In genomic region chr6:36136034-36136433, GRCh38 we compare ENCODE assay signal across 18 cellular contexts.
"Had no signal": no experiment of that assay in that cellular context is flagged by ENCODE, and none has a peak within 500 bp of the region (broad histone marks: within the 10 kb centered on the region; RNA-seq: fewer than 3 reads in every experiment).

No MANE protein-coding gene starts in this region.

- DNase-seq: activated CD4-positive, alpha-beta T cell treated with anti-CD3 and anti-CD28 coated beads for 48 hours; activated CD8-positive, alpha-beta memory T cell treated with anti-CD3 and anti-CD28 coated beads, Interleukin-2, amount 50 U/mL, for 4 hours; activated CD8-positive, alpha-beta T cell treated with anti-CD3 and anti-CD28 coated beads, Interleukin-2, amount 10 ng/mL, durations not matched to agents 7 days and 5 days; activated naive CD4-positive, alpha-beta T cell; colonic mucosa; hippocampal formation; mesendoderm; nephron progenitor cell; right lobe of liver; stimulated activated CD4-positive, alpha-beta T cell treated with anti-CD3 and anti-CD28 coated beads, Interleukin-4, amount 100 ng/mL, for 4 hours; stimulated activated CD8-positive, alpha-beta memory T cell treated with anti-CD3 and anti-CD28 coated beads, Interleukin-4, amount 100 ng/mL, for 48 hours; stomach; T-helper 17 cell; upper lobe of right lung had no signal

- H3K9me3 Mint-ChIP-seq: nephron progenitor cell, WTC11 had no signal

- H3K27ac Mint-ChIP-seq: nephron progenitor cell had no signal

- H3K27me3 ChIP-seq: colonic mucosa, right lobe of liver, upper lobe of right lung had no signal

- H3K4me2 ChIP-seq: smooth muscle cell had no signal

- ATAC-seq: activated CD8-positive, alpha-beta T cell treated with anti-CD3 and anti-CD28 coated beads, Interleukin-2, amount 10 ng/mL, durations not matched to agents 7 days and 5 days; esophagus mucosa; right lobe of liver; T-helper 17 cell; upper lobe of right lung; WTC11 had no signal

- H3K36me3 Mint-ChIP-seq: WTC11 had no signal

- H3K4me3 Mint-ChIP-seq: activated CD8-positive, alpha-beta T cell treated with anti-CD3 and anti-CD28 coated beads, Interleukin-2, amount 10 ng/mL, durations not matched to agents 7 days and 5 days; nephron progenitor cell; T-helper 17 cell; WTC11 had no signal

- H3K27ac ChIP-seq: colonic mucosa, right lobe of liver, stomach, thoracic aorta, upper lobe of right lung had no signal

- H3K9me3 ChIP-seq: colonic mucosa, right lobe of liver, stomach, thoracic aorta, upper lobe of right lung had no signal

- H3K36me3 ChIP-seq: colonic mucosa had no signal

- H3K4me3 ChIP-seq: colonic mucosa, right lobe of liver, smooth muscle cell, stomach, thoracic aorta, upper lobe of right lung had no signal

- H3K27me3 Mint-ChIP-seq: T-helper 17 cell had no signal
